Comparison of ENCODE assay signal across 9 cellular contexts in genomic region chr7:100655908-100656674, GRCh38. TPM values are rescaled to one million over a fixed set of nuclear protein-coding genes. Genes with fewer than 3 reads are reported as not detected.
DNase-seq lines count a peak whose midpoint lies in the region; ATAC-seq, FAIRE-seq and TF ChIP-seq lines count a peak whose summit lies in the region.
"Had no signal": no experiment of that assay in that cellular context is flagged by ENCODE, and none has a peak within 500 bp of the region (broad histone marks: within the 10 kb centered on the region; RNA-seq: fewer than 3 reads in every experiment).

Gene ACTL6B, minus strand, starts transcription at chr7:100656448. Its CDS starts 94 bp downstream, at chr7:100656354.

- no TSS peak for BruUV-seq in A673 (replicated peaks; lab: Mats Ljungman, UMichigan)
- no TSS peak for BruUV-seq in GM12878 (replicated peaks; lab: Mats Ljungman, UMichigan)

- POLR2A ChIA-PET in A673 (lab: Charles Lee; ENCODE audit: low non-redundant PET) (no interaction called here), GM12878 (lab: Charles Lee) (no interaction called here)

- H3K27ac ChIP-seq in A673 (ENCODE audit: low read depth, low read length, poor library complexity, severe bottlenecking) (no peak within 1 kb of the TSS), RWPE2 (ENCODE audit: poor library complexity, severe bottlenecking) (no peak within 1 kb of the TSS), GM12878 (ENCODE audit: control insufficient read depth, insufficient read depth) (no peak within 1 kb of the TSS), Karpas-422 (ENCODE audit: low read length) (no peak within 1 kb of the TSS)
- H3K27ac ChIP-seq: C4-2B had no signal

- H4K20me1 ChIP-seq in GM12878 (ENCODE audit: control insufficient read depth, insufficient read depth): no peaks in the 10 kb centered on the region
- H4K20me1 ChIP-seq in Karpas-422 (ENCODE audit: insufficient read depth, low read depth, low read length): no peaks in the 10 kb centered on the region

- H3K4me1 ChIP-seq in A673 (ENCODE audit: insufficient read depth, low read length, poor library complexity, severe bottlenecking) (peaks cover 4% of the 10 kb centered on the region), RWPE2 (ENCODE audit: insufficient read depth, poor library complexity, severe bottlenecking) (no peaks in the 10 kb centered on the region), GM12878 (ENCODE audit: control insufficient read depth, insufficient read depth, low read length) (no peaks in the 10 kb centered on the region), Karpas-422 (ENCODE audit: low read length) (no peaks in the 10 kb centered on the region)

- CTCF ChIA-PET in A673 (lab: Charles Lee) (no interaction called here), GM12878 (lab: Yijun Ruan, JAX) (no interaction called here)

- H3K4me2 ChIP-seq in GM12878 (ENCODE audit: control insufficient read depth, insufficient read depth): no peak within 1 kb of the TSS
- no peak within 1 kb of the TSS for H3K4me2 ChIP-seq in Karpas-422 (ENCODE audit: low read depth, low read length, poor library complexity, severe bottlenecking)

- no peak for TF ChIP-seq RAD21 in GM12878 (IDR thresholded peaks at IDR 0.05; ENCODE audit: insufficient read depth, low read depth, low read length)

- no peak for TF ChIP-seq POLR2A in GM12878 (IDR thresholded peaks at IDR 0.05; ENCODE audit: low read depth, low read length)

- H3K9me2 ChIP-seq in Karpas-422 (replicated peaks; ENCODE audit: insufficient read depth, low read length): no peaks in the 10 kb centered on the region

- WGBS in GM12878 (ENCODE audit: insufficient coverage, insufficient replicate concordance, low lambda C conversion rate, missing lambda C conversion rate): 63% methylated on average over 45 of the region's 63 CpGs

- H3K9me3 ChIP-seq in A673 (ENCODE audit: low read depth, low read length, poor library complexity, severe bottlenecking) (no peaks in the 10 kb centered on the region), RWPE2 (ENCODE audit: severe bottlenecking) (no peaks in the 10 kb centered on the region), GM12878 (replicated peaks; ENCODE audit: control insufficient read depth, insufficient read depth, low read length) (no peaks in the 10 kb centered on the region), Karpas-422 (ENCODE audit: low read length) (no peaks in the 10 kb centered on the region)

- H2AFZ ChIP-seq in GM12878 (ENCODE audit: control insufficient read depth, low read depth, low read length): no peak within 1 kb of the TSS
- H2AFZ ChIP-seq in Karpas-422 (ENCODE audit: low read length): no peak within 1 kb of the TSS

- peak within 1 kb of the TSS; percentile 2 for H3K4me3 ChIP-seq in A673 (ENCODE audit: low read depth, low read length, poor library complexity, severe bottlenecking)
- no peak within 1 kb of the TSS for H3K4me3 ChIP-seq in RWPE2 (ENCODE audit: severe bottlenecking)
- H3K4me3 ChIP-seq in GM12878: no peak within 1 kb of the TSS
- H3K4me3 ChIP-seq in Karpas-422 (ENCODE audit: low read length): no peak within 1 kb of the TSS

- FAIRE-seq in GM12878 (lab: Jason Lieb, UNC): no peak

- SMC1A ChIA-PET in GM12878 (lab: Charles Lee; ENCODE audit: uncharacterized antibody, unreplicated experiment): no interaction called here

- no peaks in the 10 kb centered on the region for H3K27me3 ChIP-seq in A673 (replicated peaks; ENCODE audit: insufficient read depth, low read depth, low read length, poor library complexity)
- H3K27me3 ChIP-seq in RWPE2 (ENCODE audit: insufficient read depth, poor library complexity, severe bottlenecking): peaks cover 29% of the 10 kb centered on the region
- H3K27me3 ChIP-seq in GM12878 (replicated peaks in 1 of 2; ENCODE audit: control insufficient read depth in 2 of 2, insufficient read depth in 2 of 2, low read length in 1 of 2): no peaks in the 10 kb centered on the region; a peak in 1 of 4 replicates
- no peaks in the 10 kb centered on the region for H3K27me3 ChIP-seq in Karpas-422 (ENCODE audit: low read length)

- intact Hi-C loops in A673 (cut with micrococcal nuclease; ENCODE audit: unreplicated experiment): no loop called here
- intact Hi-C loops in GM12878 (cut with micrococcal nuclease; ENCODE audit: unreplicated experiment): no loop called here

- TF ChIP-seq CTCF in A673 (conservative IDR thresholded peaks at IDR 0.05; ENCODE audit: low read depth, low read length): no peak
- TF ChIP-seq CTCF in RWPE2 (IDR thresholded peaks at IDR 0.05; ENCODE audit: poor library complexity, severe bottlenecking): no peak
- TF ChIP-seq CTCF in GM12878 (IDR thresholded peaks at IDR 0.05 in 2 of 3, conservative IDR thresholded peaks at IDR 0.05 in 1 of 3; ENCODE audit: control insufficient read depth in 2 of 3, extremely low read depth in 1 of 3, insufficient read depth in 1 of 3, low read depth in 3 of 3, low read length in 3 of 3): no peak

- TF ChIP-seq EP300 in GM12878 (IDR thresholded peaks at IDR 0.05; ENCODE audit: borderline replicate concordance in 1 of 2, control insufficient read depth in 1 of 2, low read depth in 2 of 2, low read length in 2 of 2): no peak

- RAD21 ChIA-PET in GM12878 (lab: Charles Lee; ENCODE audit: unreplicated experiment): no interaction called here

- in situ Hi-C loops in KBM-7 (cut with MboI; ENCODE audit: low pct_unique_long_range_greater_than_20kb, low sequenced_read_pairs) (no loop called here), GM12878 (cut with MboI) (no loop called here)

- peak; percentile 77 for DNase-seq in A673 (ENCODE audit: low spot score)
- peak; percentile 74 for DNase-seq in KBM-7
- DNase-seq in RWPE2 (ENCODE audit: low spot score): no peak
- no peak for DNase-seq in GM12878 (ENCODE audit: low read depth, low spot score)
- peak; percentile 86 for DNase-seq in left kidney (ENCODE audit: low read depth, low spot score)
- DNase-seq in stimulated activated CD8-positive, alpha-beta memory T cell treated with anti-CD3 and anti-CD28 coated beads, Interleukin-2, amount 100 ng/mL, for 48 hours (ENCODE audit: low read depth in 2 of 2): peak; percentile 49 to 56
- no peak for DNase-seq in Karpas-422

- ATAC-seq in RWPE2 (ENCODE audit: low read depth) (peak; percentile 48), GM12878 (no peak), HG03025 (IDR thresholded peaks at IDR 0.05; ENCODE audit: low FRiP score, unreplicated experiment) (no peak)

- no peaks in the 10 kb centered on the region for H3K79me2 ChIP-seq in GM12878 (ENCODE audit: control insufficient read depth, insufficient read depth, low read length)
- H3K79me2 ChIP-seq in Karpas-422 (ENCODE audit: low read length): no peaks in the 10 kb centered on the region

- H3K9ac ChIP-seq in GM12878 (ENCODE audit: control insufficient read depth, insufficient read depth, low read length) (no peak within 1 kb of the TSS), Karpas-422 (ENCODE audit: low read length) (no peak within 1 kb of the TSS)

- H3K36me3 ChIP-seq in A673 (ENCODE audit: insufficient read depth, low read length, poor library complexity, severe bottlenecking) (no peaks in the 10 kb centered on the region), RWPE2 (ENCODE audit: low read depth) (no peaks in the 10 kb centered on the region), GM12878 (ENCODE audit: control insufficient read depth in 2 of 2, insufficient read depth in 2 of 2, low read length in 1 of 2) (no peaks in the 10 kb centered on the region), Karpas-422 (ENCODE audit: insufficient read depth, low read length) (no peaks in the 10 kb centered on the region)

TF ChIP-seq in GM12878, 131 proteins besides CTCF, POLR2A, EP300 and RAD21 (continues in another document):
- peak; percentile 82 for TF ChIP-seq REST (IDR thresholded peaks at IDR 0.05; ENCODE audit: low read depth, low read length)

RNA-seq across cellular contexts. Expression of gene ACTL6B, which starts in this region (rescaled TPM):
- total RNA-seq in A673 (2021) (0.31 TPM in 1 of 2 replicates, not detected in the other), GM12878 (2014; rRNA removed) (not detected in 2 replicates), GM12878 (2014; rRNA removed; fragmentation: Illumina TruSeq; extraction: Trizol) (not detected in 2 replicates), GM12878 (2021) (not detected in 2 replicates)
- total RNA-seq in GM12878 (2013; cell fraction: nucleolus; rRNA removed): not detected in 2 replicates
- polyA plus RNA-seq in GM12878 (2011; ENCODE audit: low read depth): not detected
- polyA plus RNA-seq in GM12878 (2011; rRNA removed) (not detected in 2 replicates), GM12878 (2014; fragmentation: Illumina TruSeq; extraction: Trizol) (not detected in 2 replicates), GM12878 (2014; fragmentation: Nextera tagmentation; extraction: Ambion mirVana) (not detected), GM12878 (2014; rRNA removed) (not detected in 2 replicates), GM12878 (2016; fragmentation: Nextera tagmentation; extraction: Ambion mirVana) (not detected)
- not detected in 2 replicates for polyA plus RNA-seq in GM12878 (2011; cell fraction: cytosol; rRNA removed)
- polyA plus RNA-seq in GM12878 (2011; cell fraction: nucleus; rRNA removed): not detected in 2 replicates
- polyA plus RNA-seq in GM12878 (2012): not detected in 2 replicates
- polyA minus RNA-seq in GM12878 (2011; rRNA and poly(A)+ RNA removed): not detected in 2 replicates
- polyA minus RNA-seq in GM12878 (2011; cell fraction: cytosol; rRNA and poly(A)+ RNA removed): not detected in 2 replicates
- not detected in 2 replicates for polyA minus RNA-seq in GM12878 (2011; cell fraction: nucleus; rRNA and poly(A)+ RNA removed)
- total RNA-seq in Karpas-422 (2014; rRNA removed; shearing (Covaris generic); ENCODE audit: low replicate concordance): not detected in 2 replicates

Comparison
In these comparisons a context has a peak if more than half of its experiments do, and no peak if none do; other contexts are left out.
1. Peak in DNase-seq and H3K4me3 ChIP-seq in A673; RNA of the gene not detected or under 1 TPM.
2. DNase-seq: peak in KBM-7 (single experiment), left kidney (single experiment) and stimulated activated CD8-positive, alpha-beta memory T cell treated with anti-CD3 and anti-CD28 coated beads, Interleukin-2, amount 100 ng/mL, for 48 hours (2 of 2); none in RWPE2 (single experiment), GM12878 (single experiment) and Karpas-422 (single experiment).